Comparison of ENCODE assay signal across 13 cellular contexts in the genomic region with DNA sequence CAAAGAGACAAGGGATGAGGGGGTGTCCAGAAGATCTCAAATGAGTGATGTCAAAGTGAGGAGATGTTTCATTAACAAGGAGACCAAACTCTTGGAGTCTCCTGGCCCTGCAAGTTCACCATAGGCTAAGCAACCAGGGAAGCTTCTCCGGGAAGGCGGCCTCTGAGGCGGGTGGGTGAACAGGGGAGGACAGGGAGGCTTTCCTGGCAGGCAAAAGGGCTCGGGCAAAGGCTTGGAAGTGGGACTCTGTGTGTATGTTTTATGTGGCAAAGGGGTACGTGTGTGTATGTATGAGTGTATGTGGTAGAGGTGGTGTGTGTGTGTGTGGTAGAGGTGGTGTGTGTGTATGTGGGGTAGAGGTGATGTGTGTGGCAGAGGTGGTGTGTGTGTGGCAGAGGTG.
"Had no signal": no experiment of that assay in that cellular context is flagged by ENCODE, and none has a peak within 500 bp of the region (broad histone marks: within the 10 kb centered on the region; RNA-seq: fewer than 3 reads in every experiment).

No MANE protein-coding gene starts in this region.

- DNase-seq: activated CD4-positive, alpha-beta T cell treated with anti-CD3 and anti-CD28 coated beads, Interleukin-2, amount 50 U/mL, for 4 hours; activated CD4-positive, CD25-positive, alpha-beta regulatory T cell treated with anti-CD3 and anti-CD28 coated beads, Interleukin-2, amount 50 U/mL, for 72 hours; activated naive CD4-positive, alpha-beta T cell treated with anti-CD3 and anti-CD28 coated beads, Interleukin-2, amount 10 ng/mL, durations not matched to agents 7 days and 5 days; activated T-cell treated with anti-CD3 and anti-CD28 coated beads for 4 hours; erythroblast; nephron progenitor cell; T1000; thyroid gland had no signal

- H3K4me3 ChIP-seq: gastroesophageal sphincter, left lung, SK-N-MC, thyroid gland had no signal

- H3K27ac ChIP-seq: gastroesophageal sphincter, left lung, SK-N-MC, thyroid gland had no signal

- H3K36me3 Mint-ChIP-seq: activated naive CD4-positive, alpha-beta T cell treated with anti-CD3 and anti-CD28 coated beads, Interleukin-2, amount 10 ng/mL, durations not matched to agents 7 days and 5 days; memory B cell; stimulated activated effector memory CD8-positive, alpha-beta T cell treated with anti-CD3 and anti-CD28 coated beads, Interleukin-12 subunit alpha, Interleukin-12 subunit beta, amount 100 ng/mL, for 72 hours had no signal

- H3K4me1 Mint-ChIP-seq: activated naive CD4-positive, alpha-beta T cell treated with anti-CD3 and anti-CD28 coated beads, Interleukin-2, amount 10 ng/mL, durations not matched to agents 7 days and 5 days; memory B cell; stimulated activated effector memory CD8-positive, alpha-beta T cell treated with anti-CD3 and anti-CD28 coated beads, Interleukin-12 subunit alpha, Interleukin-12 subunit beta, amount 100 ng/mL, for 72 hours had no signal

- H3K27ac Mint-ChIP-seq: activated naive CD4-positive, alpha-beta T cell treated with anti-CD3 and anti-CD28 coated beads, Interleukin-2, amount 10 ng/mL, durations not matched to agents 7 days and 5 days; memory B cell; nephron progenitor cell; stimulated activated effector memory CD8-positive, alpha-beta T cell treated with anti-CD3 and anti-CD28 coated beads, Interleukin-12 subunit alpha, Interleukin-12 subunit beta, amount 100 ng/mL, for 72 hours had no signal

- H3K36me3 ChIP-seq: thyroid gland had no signal

- H3K27me3 ChIP-seq: gastroesophageal sphincter, left lung, thyroid gland had no signal

- H3K4me3 Mint-ChIP-seq: activated naive CD4-positive, alpha-beta T cell treated with anti-CD3 and anti-CD28 coated beads, Interleukin-2, amount 10 ng/mL, durations not matched to agents 7 days and 5 days; memory B cell; nephron progenitor cell; stimulated activated effector memory CD8-positive, alpha-beta T cell treated with anti-CD3 and anti-CD28 coated beads, Interleukin-12 subunit alpha, Interleukin-12 subunit beta, amount 100 ng/mL, for 72 hours had no signal

- ATAC-seq: gastroesophageal sphincter; left lung; stimulated activated effector memory CD8-positive, alpha-beta T cell treated with anti-CD3 and anti-CD28 coated beads, Interleukin-12 subunit alpha, Interleukin-12 subunit beta, amount 100 ng/mL, for 72 hours had no signal

- H3K9me3 ChIP-seq: gastroesophageal sphincter, left lung, thyroid gland had no signal

- H3K9me3 Mint-ChIP-seq: activated naive CD4-positive, alpha-beta T cell treated with anti-CD3 and anti-CD28 coated beads, Interleukin-2, amount 10 ng/mL, durations not matched to agents 7 days and 5 days; memory B cell; nephron progenitor cell; stimulated activated effector memory CD8-positive, alpha-beta T cell treated with anti-CD3 and anti-CD28 coated beads, Interleukin-12 subunit alpha, Interleukin-12 subunit beta, amount 100 ng/mL, for 72 hours had no signal
